ENCODE assay signal across 15 cellular contexts in the genomic region with DNA sequence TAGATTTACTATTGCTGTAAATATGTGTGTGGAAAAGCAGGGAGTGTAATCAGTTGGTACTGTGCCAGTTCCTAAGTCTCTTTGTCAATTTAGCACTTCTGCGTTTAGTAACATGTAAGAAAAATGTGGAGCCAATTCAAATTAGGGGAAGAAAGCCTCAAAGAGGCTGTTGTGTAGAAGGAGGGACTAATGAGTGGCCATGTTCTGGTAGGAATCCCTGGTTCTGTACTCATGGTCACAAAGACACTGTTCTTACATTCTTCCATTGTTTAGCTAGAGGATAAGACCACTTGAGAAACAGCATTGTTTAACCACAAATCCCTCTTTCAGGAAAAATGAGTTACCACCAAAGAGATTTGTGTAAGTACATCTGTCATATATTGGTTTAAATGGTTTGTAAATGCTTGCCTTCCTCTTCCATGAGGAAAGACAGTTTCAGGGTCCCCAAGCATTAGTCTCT. TPM values are rescaled to one million over a fixed set of nuclear protein-coding genes. Genes with fewer than 3 reads are reported as not detected.
DNase-seq lines count a peak whose midpoint lies in the region; ATAC-seq and TF ChIP-seq lines count a peak whose summit lies in the region.
"Had no signal": no experiment of that assay in that cellular context is flagged by ENCODE, and none has a peak within 500 bp of the region (broad histone marks: within the 10 kb centered on the region; RNA-seq: fewer than 3 reads in every experiment).

No MANE protein-coding gene starts in this region.

- in situ Hi-C loops in astrocyte of the cerebellum (cut with HindIII; ENCODE audit: low sequenced_read_pairs) = no loop called here

- CTCF ChIA-PET in Calu3 (lab: Charles Lee) = interaction anchor here (1.0 kb wide), 1 partner anchor 17 kb away, joined by 3 read pairs; no protein-coding TSS in a partner anchor

- peak overlapping the region; percentile 60 for H3K4me3 Mint-ChIP-seq in Calu3 (ENCODE audit: low read depth, unreplicated experiment)
- H3K4me3 Mint-ChIP-seq: activated CD8-positive, alpha-beta memory T cell treated with anti-CD3 and anti-CD28 coated beads, Interleukin-2, amount 10 ng/mL, durations not matched to agents 7 days and 5 days; activated naive CD4-positive, alpha-beta T cell treated with anti-CD3 and anti-CD28 coated beads, Interleukin-2, amount 10 ng/mL, durations not matched to agents 7 days and 5 days; B cell; naive thymus-derived CD8-positive, alpha-beta T cell had no signal

- no TSS peak for BruUV-seq in Calu3 (replicated peaks; lab: Mats Ljungman, UMichigan)

- no peak for DNase-seq in Calu3
- DNase-seq in MV-4-11 (lab: John Stamatoyannopoulos, UW) = peak; percentile 1
- peak; percentile 24 for DNase-seq in astrocyte of the cerebellum (ENCODE audit: low read depth)
- no peak for DNase-seq in left lobe of liver (ENCODE audit: low spot score)
- no peak for DNase-seq in CD1c-positive myeloid dendritic cell (ENCODE audit: extremely low spot score)
- DNase-seq: activated CD8-positive, alpha-beta memory T cell treated with anti-CD3 and anti-CD28 coated beads, Interleukin-2, amount 10 ng/mL, durations not matched to agents 7 days and 5 days; activated naive CD4-positive, alpha-beta T cell treated with anti-CD3 and anti-CD28 coated beads, Interleukin-2, amount 10 ng/mL, durations not matched to agents 7 days and 5 days; naive thymus-derived CD8-positive, alpha-beta T cell; NCI-H69 had no signal

- no peaks in the 10 kb centered on the region for H3K9me3 Mint-ChIP-seq in Calu3 (ENCODE audit: low read depth, unreplicated experiment)
- H3K9me3 Mint-ChIP-seq: activated naive CD4-positive, alpha-beta T cell treated with anti-CD3 and anti-CD28 coated beads, Interleukin-2, amount 10 ng/mL, durations not matched to agents 7 days and 5 days; naive thymus-derived CD8-positive, alpha-beta T cell had no signal

- H3K4me3 ChIP-seq in astrocyte of the cerebellum (ENCODE audit: low read depth, low read length) = no peak overlapping the region
- H3K4me3 ChIP-seq: coronary artery, HAP-1 had no signal

- H3K36me3 Mint-ChIP-seq in Calu3 (ENCODE audit: insufficient read depth, unreplicated experiment) = peaks cover 16% of the 10 kb centered on the region
- H3K36me3 Mint-ChIP-seq: activated CD8-positive, alpha-beta memory T cell treated with anti-CD3 and anti-CD28 coated beads, Interleukin-2, amount 10 ng/mL, durations not matched to agents 7 days and 5 days; activated naive CD4-positive, alpha-beta T cell treated with anti-CD3 and anti-CD28 coated beads, Interleukin-2, amount 10 ng/mL, durations not matched to agents 7 days and 5 days; naive thymus-derived CD8-positive, alpha-beta T cell had no signal

- H3K27me3 Mint-ChIP-seq in Calu3 (ENCODE audit: unreplicated experiment) = no peaks in the 10 kb centered on the region

- H3K4me1 Mint-ChIP-seq in Calu3 (ENCODE audit: low read depth, unreplicated experiment) = peaks cover 80% of the 10 kb centered on the region
- H3K4me1 Mint-ChIP-seq: activated CD8-positive, alpha-beta memory T cell treated with anti-CD3 and anti-CD28 coated beads, Interleukin-2, amount 10 ng/mL, durations not matched to agents 7 days and 5 days; activated naive CD4-positive, alpha-beta T cell treated with anti-CD3 and anti-CD28 coated beads, Interleukin-2, amount 10 ng/mL, durations not matched to agents 7 days and 5 days; B cell; naive thymus-derived CD8-positive, alpha-beta T cell had no signal

- H3K27ac Mint-ChIP-seq in Calu3 (ENCODE audit: unreplicated experiment) = peak overlapping the region; percentile 92
- H3K27ac Mint-ChIP-seq: activated CD8-positive, alpha-beta memory T cell treated with anti-CD3 and anti-CD28 coated beads, Interleukin-2, amount 10 ng/mL, durations not matched to agents 7 days and 5 days; activated naive CD4-positive, alpha-beta T cell treated with anti-CD3 and anti-CD28 coated beads, Interleukin-2, amount 10 ng/mL, durations not matched to agents 7 days and 5 days; B cell; naive thymus-derived CD8-positive, alpha-beta T cell had no signal

- intact Hi-C loops in Calu3 (cut with micrococcal nuclease; ENCODE audit: unreplicated experiment) = loop anchor here (5.0 kb wide), 1 partner anchor 36 kb away; no protein-coding TSS in a partner anchor

- peak; percentile 31 for ATAC-seq in left lobe of liver
- no peak for ATAC-seq in HG03432 (IDR thresholded peaks at IDR 0.05; ENCODE audit: unreplicated experiment)
- ATAC-seq in GM21381 (IDR thresholded peaks at IDR 0.05; ENCODE audit: unreplicated experiment) = no peak
- no peak for ATAC-seq in GM21717 (IDR thresholded peaks at IDR 0.05; ENCODE audit: unreplicated experiment)
- ATAC-seq: activated CD8-positive, alpha-beta memory T cell treated with anti-CD3 and anti-CD28 coated beads, Interleukin-2, amount 10 ng/mL, durations not matched to agents 7 days and 5 days; naive thymus-derived CD8-positive, alpha-beta T cell had no signal

- TF ChIP-seq CTCF in Calu3 (IDR thresholded peaks at IDR 0.05; ENCODE audit: unreplicated experiment) = no peak
- no peak for TF ChIP-seq CTCF in astrocyte of the cerebellum (IDR thresholded peaks at IDR 0.05; ENCODE audit: low read depth, low read length, missing control alignments)

RNA-seq across cellular contexts. Expression of a gene that starts 14.9 kb away (rescaled TPM):
- 79.3 and 92.0 TPM in 2 replicates for total RNA-seq in Calu3 (2022)
- 14.4 TPM for total RNA-seq in left lobe of liver
- total RNA-seq: activated CD8-positive, alpha-beta memory T cell treated with anti-CD3 and anti-CD28 coated beads, Interleukin-2, amount 10 ng/mL, durations not matched to agents 7 days and 5 days; B cell had no signal

Comparison
In these comparisons a context has a peak if more than half of its experiments do, and no peak if none do; other contexts are left out.
1. DNase-seq: peak in MV-4-11 (single experiment) and astrocyte of the cerebellum (single experiment); none in Calu3 (single experiment), left lobe of liver (single experiment) and CD1c-positive myeloid dendritic cell (single experiment).